ENCODE assay signal across 12 cellular contexts in the genomic region with DNA sequence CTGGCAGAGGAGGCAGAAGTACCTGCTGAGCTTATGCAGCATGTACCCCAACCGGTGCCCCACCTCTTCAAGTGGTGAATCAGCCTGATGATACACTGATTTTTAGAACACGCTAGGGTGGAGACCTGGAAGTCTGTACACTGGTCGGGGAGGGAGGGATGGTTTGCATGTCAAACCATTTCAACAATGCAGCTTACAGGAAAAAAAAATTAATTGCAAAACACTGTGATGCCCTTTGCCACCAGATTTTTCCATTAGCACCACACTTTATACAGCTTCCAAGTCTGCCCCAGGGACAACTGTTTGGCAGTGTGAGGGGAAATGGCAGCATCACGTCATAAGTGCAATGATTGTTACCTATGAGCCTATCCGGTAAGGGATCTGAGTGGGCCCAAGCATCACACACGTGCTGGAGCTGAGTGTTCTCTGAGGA.
A peak's percentile ranks its signal among the peaks of the same experiment; 100 is the strongest.
DNase-seq lines count a peak whose midpoint lies in the region; ATAC-seq and TF ChIP-seq lines count a peak whose summit lies in the region.
"Had no signal": no experiment of that assay in that cellular context is flagged by ENCODE, and none has a peak within 500 bp of the region (broad histone marks: within the 10 kb centered on the region; RNA-seq: fewer than 3 reads in every experiment).

No MANE protein-coding gene starts in this region.

- H3K4me3 Mint-ChIP-seq in type B pancreatic cell: peak overlapping the region; percentile 83
- no peak overlapping the region for H3K4me3 Mint-ChIP-seq in stimulated activated memory B cell treated with anti-CD40 and anti-IgM and Interleukin-4, amounts not matched to agents 10 μg/mL and 1 μg/mL and 100 μg/mL, for 72 hours
- H3K4me3 Mint-ChIP-seq: activated B cell treated with CpG ODN at 0.5 μM for 24 hours; activated T-helper 1 cell treated with anti-CD3 and anti-CD28 coated beads, Interleukin-12 subunit alpha, Interleukin-12 subunit beta, Interleukin-2, Interleukin-4 antibody, amounts not matched to agents 30 ng/mL and 10 ng/mL and 1 ng/mL, durations not matched to agents 14 hours and 24 hours and 36 hours; immature natural killer cell had no signal

- peak; percentile 61 for DNase-seq in RWPE1 (ENCODE audit: low spot score)
- DNase-seq in type B pancreatic cell (ENCODE audit: extremely low spot score, unreplicated experiment): no peak
- no peak for DNase-seq in stimulated activated CD4-positive, alpha-beta T cell treated with anti-CD3 and anti-CD28 coated beads, Interleukin-2, amount 100 ng/mL, for 24 hours
- DNase-seq: activated B cell treated with CpG ODN at 0.5 μM for 24 hours, DMS79 treated with DMSO at 0.1 percent for 48 hours, immature natural killer cell had no signal

- H3K27ac ChIP-seq in RWPE1 (peak overlapping the region; percentile 85), muscle layer of duodenum (ENCODE audit: low read length) (peak overlapping the region; percentile 84)

- peaks cover 0 to 3% of the 10 kb centered on the region in 2 donors for H3K36me3 ChIP-seq in muscle layer of duodenum (ENCODE audit: control insufficient read depth in 1 of 2, insufficient read depth in 2 of 2, low read length in 2 of 2)

- H3K9me3 Mint-ChIP-seq in type B pancreatic cell: no peaks in the 10 kb centered on the region
- no peaks in the 10 kb centered on the region for H3K9me3 Mint-ChIP-seq in stimulated activated memory B cell treated with anti-CD40 and anti-IgM and Interleukin-4, amounts not matched to agents 10 μg/mL and 1 μg/mL and 100 μg/mL, for 72 hours
- H3K9me3 Mint-ChIP-seq: activated B cell treated with CpG ODN at 0.5 μM for 24 hours; activated T-helper 1 cell treated with anti-CD3 and anti-CD28 coated beads, Interleukin-12 subunit alpha, Interleukin-12 subunit beta, Interleukin-2, Interleukin-4 antibody, amounts not matched to agents 30 ng/mL and 10 ng/mL and 1 ng/mL, durations not matched to agents 14 hours and 24 hours and 36 hours; immature natural killer cell had no signal

- ATAC-seq in esophagus mucosa (peak; percentile 93), GM21447 (IDR thresholded peaks at IDR 0.05; ENCODE audit: unreplicated experiment) (no peak), HG03175 (IDR thresholded peaks at IDR 0.05; ENCODE audit: unreplicated experiment) (no peak)
- no peak for ATAC-seq in stimulated activated memory B cell treated with anti-CD40 and anti-IgM and Interleukin-4, amounts not matched to agents 10 μg/mL and 1 μg/mL and 100 μg/mL, for 72 hours

- no peak overlapping the region for H3K4me3 ChIP-seq in muscle layer of duodenum (ENCODE audit: low read depth in 1 of 2, low read length in 2 of 2)

- CTCF ChIA-PET in RWPE1 (lab: Yijun Ruan, JAX): no interaction called here

- peaks cover 4 to 17% of the 10 kb centered on the region in 2 donors for H3K4me1 ChIP-seq in muscle layer of duodenum (ENCODE audit: control insufficient read depth in 1 of 2, insufficient read depth in 2 of 2, low read length in 2 of 2)

- TF ChIP-seq CTCF in RWPE1 (conservative IDR thresholded peaks at IDR 0.05; ENCODE audit: low read depth) (no peak), type B pancreatic cell (conservative IDR thresholded peaks at IDR 0.05) (no peak)

- H3K9me3 ChIP-seq in muscle layer of duodenum (ENCODE audit: control insufficient read depth in 1 of 2, low read length in 2 of 2): no peaks in the 10 kb centered on the region

- POLR2A ChIA-PET in RWPE1 (lab: Yijun Ruan, JAX; ENCODE audit: low non-redundant PET): no interaction called here

- H3K27ac Mint-ChIP-seq in type B pancreatic cell: peak overlapping the region; percentile 68
- no peak overlapping the region for H3K27ac Mint-ChIP-seq in stimulated activated memory B cell treated with anti-CD40 and anti-IgM and Interleukin-4, amounts not matched to agents 10 μg/mL and 1 μg/mL and 100 μg/mL, for 72 hours
- H3K27ac Mint-ChIP-seq: activated B cell treated with CpG ODN at 0.5 μM for 24 hours; activated T-helper 1 cell treated with anti-CD3 and anti-CD28 coated beads, Interleukin-12 subunit alpha, Interleukin-12 subunit beta, Interleukin-2, Interleukin-4 antibody, amounts not matched to agents 30 ng/mL and 10 ng/mL and 1 ng/mL, durations not matched to agents 14 hours and 24 hours and 36 hours; immature natural killer cell had no signal

- H3K27me3 Mint-ChIP-seq in type B pancreatic cell: no peaks in the 10 kb centered on the region
- peaks cover 8% of the 10 kb centered on the region for H3K27me3 Mint-ChIP-seq in stimulated activated memory B cell treated with anti-CD40 and anti-IgM and Interleukin-4, amounts not matched to agents 10 μg/mL and 1 μg/mL and 100 μg/mL, for 72 hours
- H3K27me3 Mint-ChIP-seq: activated B cell treated with CpG ODN at 0.5 μM for 24 hours had no signal

- peaks cover 14% of the 10 kb centered on the region for H3K36me3 Mint-ChIP-seq in type B pancreatic cell
- H3K36me3 Mint-ChIP-seq in stimulated activated memory B cell treated with anti-CD40 and anti-IgM and Interleukin-4, amounts not matched to agents 10 μg/mL and 1 μg/mL and 100 μg/mL, for 72 hours: no peaks in the 10 kb centered on the region
- H3K36me3 Mint-ChIP-seq: immature natural killer cell had no signal

- no peaks in the 10 kb centered on the region for H3K27me3 ChIP-seq in muscle layer of duodenum (ENCODE audit: low read depth, low read length)

- H3K4me1 Mint-ChIP-seq in type B pancreatic cell (ENCODE audit: unreplicated experiment): peaks cover 48% of the 10 kb centered on the region
- peaks cover 9% of the 10 kb centered on the region for H3K4me1 Mint-ChIP-seq in stimulated activated memory B cell treated with anti-CD40 and anti-IgM and Interleukin-4, amounts not matched to agents 10 μg/mL and 1 μg/mL and 100 μg/mL, for 72 hours
- H3K4me1 Mint-ChIP-seq: immature natural killer cell had no signal
